ENCODE assay signal across 1 cellular context in the genomic region with DNA sequence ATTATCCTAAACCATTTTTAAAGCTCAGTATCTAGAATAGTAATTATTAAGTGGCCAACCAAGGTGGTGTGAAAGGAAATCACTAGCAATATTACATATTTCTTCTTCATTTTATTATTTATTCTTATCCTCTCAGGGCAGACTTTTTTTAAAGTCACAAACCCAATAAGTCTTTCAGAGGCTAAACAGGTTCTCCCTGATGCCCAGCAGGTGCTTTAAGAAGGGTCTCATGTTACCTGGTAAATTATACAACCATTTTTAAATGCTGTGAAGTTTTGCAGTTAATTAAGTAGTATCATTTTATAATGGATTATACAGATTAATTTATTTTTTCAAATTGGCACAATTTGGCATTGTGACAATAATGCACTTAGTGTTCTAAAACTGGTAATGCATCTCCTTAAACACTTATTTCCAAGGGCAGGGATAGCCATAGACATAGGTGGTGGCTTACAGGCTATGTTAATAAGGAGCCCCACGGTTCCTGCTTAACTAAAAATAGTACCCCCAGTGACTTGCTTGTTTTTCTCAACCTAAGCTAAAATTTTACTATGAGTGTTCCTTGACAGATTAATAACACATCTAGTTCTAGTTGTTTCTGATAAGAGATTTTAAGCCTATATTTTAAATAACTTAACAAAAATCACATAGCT.
TF ChIP-seq lines count a peak whose summit lies in the region.

No MANE protein-coding gene starts in this region.

TF ChIP-seq in SK-N-SH, 30 proteins besides CTCF, POLR2A, EP300 and RAD21 (continued from another document):
- no peak for TF ChIP-seq MEF2A (IDR thresholded peaks at IDR 0.05; ENCODE audit: borderline replicate concordance, low read depth)
- no peak for TF ChIP-seq SMC3 (IDR thresholded peaks at IDR 0.05; ENCODE audit: low read depth, low read length)
- TF ChIP-seq JUND (IDR thresholded peaks at IDR 0.05), result no peak
- TF ChIP-seq YY1 (IDR thresholded peaks at IDR 0.05; ENCODE audit: low read depth), result no peak
- no peak for TF ChIP-seq TAF1 (IDR thresholded peaks at IDR 0.05; ENCODE audit: borderline replicate concordance, low read depth, low read length)
- TF ChIP-seq RXRA (IDR thresholded peaks at IDR 0.05; ENCODE audit: borderline replicate concordance, low read depth), result no peak
- TF ChIP-seq FOSL2 (IDR thresholded peaks at IDR 0.05; ENCODE audit: borderline replicate concordance, low read depth), result no peak
- no peak for TF ChIP-seq TCF12 (IDR thresholded peaks at IDR 0.05)
- no peak for TF ChIP-seq NRF1 (IDR thresholded peaks at IDR 0.05; ENCODE audit: low read depth, low read length)
- no peak for TF ChIP-seq IRF3 (IDR thresholded peaks at IDR 0.05; ENCODE audit: low read depth, low read length)
- no peak for TF ChIP-seq GABPA (IDR thresholded peaks at IDR 0.05; ENCODE audit: low read depth)
- no peak for TF ChIP-seq NFIC (IDR thresholded peaks at IDR 0.05; ENCODE audit: borderline replicate concordance)
- TF ChIP-seq, protein P1, sequence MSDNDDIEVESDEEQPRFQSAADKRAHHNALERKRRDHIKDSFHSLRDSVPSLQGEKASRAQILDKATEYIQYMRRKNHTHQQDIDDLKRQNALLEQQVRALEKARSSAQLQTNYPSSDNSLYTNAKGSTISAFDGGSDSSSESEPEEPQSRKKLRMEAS (IDR thresholded peaks at IDR 0.05; ENCODE audit: low read depth), result no peak
- TF ChIP-seq, protein P2, sequence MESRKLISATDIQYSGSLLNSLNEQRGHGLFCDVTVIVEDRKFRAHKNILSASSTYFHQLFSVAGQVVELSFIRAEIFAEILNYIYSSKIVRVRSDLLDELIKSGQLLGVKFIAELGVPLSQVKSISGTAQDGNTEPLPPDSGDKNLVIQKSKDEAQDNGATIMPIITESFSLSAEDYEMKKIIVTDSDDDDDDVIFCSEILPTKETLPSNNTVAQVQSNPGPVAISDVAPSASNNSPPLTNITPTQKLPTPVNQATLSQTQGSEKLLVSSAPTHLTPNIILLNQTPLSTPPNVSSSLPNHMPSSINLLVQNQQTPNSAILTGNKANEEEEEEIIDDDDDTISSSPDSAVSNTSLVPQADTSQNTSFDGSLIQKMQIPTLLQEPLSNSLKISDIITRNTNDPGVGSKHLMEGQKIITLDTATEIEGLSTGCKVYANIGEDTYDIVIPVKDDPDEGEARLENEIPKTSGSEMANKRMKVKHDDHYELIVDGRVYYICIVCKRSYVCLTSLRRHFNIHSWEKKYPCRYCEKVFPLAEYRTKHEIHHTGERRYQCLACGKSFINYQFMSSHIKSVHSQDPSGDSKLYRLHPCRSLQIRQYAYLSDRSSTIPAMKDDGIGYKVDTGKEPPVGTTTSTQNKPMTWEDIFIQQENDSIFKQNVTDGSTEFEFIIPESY (IDR thresholded peaks at IDR 0.05; ENCODE audit: borderline replicate concordance, low read depth), result no peak
